27 cellular contexts compared by ENCODE assay signal in genomic region chr9:81980568-81980967, GRCh38. TPM values are rescaled to one million over a fixed set of nuclear protein-coding genes. Genes with fewer than 3 reads are reported as not detected.
DNase-seq lines count a peak whose midpoint lies in the region; ATAC-seq, FAIRE-seq and TF ChIP-seq lines count a peak whose summit lies in the region.
"Had no signal": no experiment of that assay in that cellular context is flagged by ENCODE, and none has a peak within 500 bp of the region (broad histone marks: within the 10 kb centered on the region; RNA-seq: fewer than 3 reads in every experiment).

No MANE protein-coding gene starts in this region.

- no peak for TF ChIP-seq POLR2A in IMR-90 (IDR thresholded peaks at IDR 0.05; ENCODE audit: low read depth, low read length)
- TF ChIP-seq POLR2A in esophagus squamous epithelium (IDR thresholded peaks at IDR 0.05) = no peak

- H3K27me3 ChIP-seq in IMR-90 (ENCODE audit: control insufficient read depth, insufficient read depth, low read length) (no peaks in the 10 kb centered on the region), astrocyte (ENCODE audit: insufficient read depth, low read length) (no peaks in the 10 kb centered on the region), esophagus squamous epithelium (no peaks in the 10 kb centered on the region)
- H3K27me3 ChIP-seq: BE2C had no signal

- no peaks in the 10 kb centered on the region for H3K79me2 ChIP-seq in astrocyte (ENCODE audit: insufficient read depth, low read length)

- intact Hi-C loops in IMR-90 (cut with micrococcal nuclease) = loop anchor here (5.0 kb wide), 1 partner anchor 477 kb away; no protein-coding TSS in a partner anchor
- intact Hi-C loops in esophagus squamous epithelium (cut with DNase I) = no loop called here

- H2BK20ac ChIP-seq in IMR-90 (ENCODE audit: low read depth, low read length) = no peak overlapping the region

- no peaks in the 10 kb centered on the region for H3K9me1 ChIP-seq in IMR-90 (ENCODE audit: insufficient read depth, low read length)

- H3K4me1 ChIP-seq in IMR-90 (ENCODE audit: control insufficient read depth, insufficient read depth, low read length) (peaks cover 1% of the 10 kb centered on the region; the same call in 1 of the 2 replicates), astrocyte (ENCODE audit: insufficient read depth, low read length) (no peaks in the 10 kb centered on the region), esophagus squamous epithelium (no peaks in the 10 kb centered on the region)
- H3K4me1 ChIP-seq: A549, BE2C had no signal

- H3K4me2 ChIP-seq in IMR-90 (ENCODE audit: low read depth, low read length) = no peak overlapping the region
- no peak overlapping the region for H3K4me2 ChIP-seq in astrocyte (ENCODE audit: low read length)
- H3K4me2 ChIP-seq: A549 had no signal

- H3K27me3 Mint-ChIP-seq in astrocyte (ENCODE audit: low read depth, unreplicated experiment) = peaks cover 4% of the 10 kb centered on the region

- no peak overlapping the region for H3K56ac ChIP-seq in IMR-90 (ENCODE audit: extremely low read depth, insufficient read depth, low read length)

- no peak for ATAC-seq in IMR-90 (ENCODE audit: low read depth)
- no peak for ATAC-seq in HG03159 (IDR thresholded peaks at IDR 0.05; ENCODE audit: unreplicated experiment)
- ATAC-seq: A549, HepG2, K562 had no signal

- CTCF ChIA-PET in IMR-90 (lab: Yijun Ruan, JAX) = no interaction called here

- H4K91ac ChIP-seq in IMR-90 (ENCODE audit: insufficient read depth, low read depth, low read length) = no peak overlapping the region

- H4K20me1 ChIP-seq in IMR-90 (ENCODE audit: insufficient read depth, low read length) = no peaks in the 10 kb centered on the region
- no peaks in the 10 kb centered on the region for H4K20me1 ChIP-seq in astrocyte (ENCODE audit: insufficient read depth, low read length)

- DNase-seq in GM03348 (ENCODE audit: low spot score) = peak; percentile 21
- peak; percentile 6 for DNase-seq in IMR-90
- peak; percentile 9 for DNase-seq in astrocyte (ENCODE audit: low read depth)
- DNase-seq in NCI-H82 treated with DMSO at 0.1 percent for 48 hours (lab: John Stamatoyannopoulos, UW; ENCODE audit: unreplicated experiment) = no peak
- no peak for DNase-seq in esophagus squamous epithelium (lab: John Stamatoyannopoulos, UW)
- DNase-seq in coronary artery (ENCODE audit: low spot score) = no peak
- DNase-seq: BE2C, Calu3, DND-41, MV-4-11, NCI-H1105, NCI-H1436 treated with DMSO at 0.1 percent for 48 hours, NCI-H187 treated with DMSO at 0.1 percent for 48 hours, NCI-H2171 treated with DMSO at 0.1 percent for 48 hours, NCI-H345, NCI-H510A treated with DMSO at 0.1 percent for 48 hours, NCI-H748 treated with DMSO at 0.1 percent for 48 hours had no signal

- no peak overlapping the region for H4K5ac ChIP-seq in IMR-90 (ENCODE audit: low read depth, low read length)

- no peak overlapping the region for H2BK15ac ChIP-seq in IMR-90 (ENCODE audit: low read depth, low read length)

- no peak overlapping the region for H3K4ac ChIP-seq in IMR-90 (ENCODE audit: low read depth, low read length)

- no peak overlapping the region for H3K18ac ChIP-seq in IMR-90 (ENCODE audit: low read depth, low read length)

- POLR2A ChIA-PET in IMR-90 (lab: Charles Lee; ENCODE audit: unreplicated experiment) = no interaction called here

- dilution Hi-C loops in IMR-90 (cut with HindIII; ENCODE audit: low sequenced_read_pairs, unreplicated experiment) = no loop called here

- no peak overlapping the region for H3K27ac Mint-ChIP-seq in astrocyte (ENCODE audit: unreplicated experiment)

- H2BK120ac ChIP-seq in IMR-90 (ENCODE audit: low read depth, low read length) = no peak overlapping the region

- H3K4me1 Mint-ChIP-seq in astrocyte (ENCODE audit: low read depth, unreplicated experiment) = peaks cover 5% of the 10 kb centered on the region

- H3K9me3 Mint-ChIP-seq in astrocyte (ENCODE audit: unreplicated experiment) = no peaks in the 10 kb centered on the region

- no peaks in the 10 kb centered on the region for H3K79me1 ChIP-seq in IMR-90 (ENCODE audit: low read depth in 1 of 2, low read length in 2 of 2)

- no TSS peak for BruUV-seq in IMR-90 (replicated peaks; lab: Mats Ljungman, UMichigan)

- TF ChIP-seq RAD21 in IMR-90 (IDR thresholded peaks at IDR 0.05; ENCODE audit: low read length) = no peak

- H2AK9ac ChIP-seq in IMR-90 (replicated peaks; ENCODE audit: low read depth, low read length, poor library complexity) = no peak overlapping the region

- H3K9me3 ChIP-seq in IMR-90 (ENCODE audit: control insufficient read depth, insufficient read depth, low read length) (no peaks in the 10 kb centered on the region), astrocyte (ENCODE audit: insufficient read depth, low read depth, low read length) (no peaks in the 10 kb centered on the region), esophagus squamous epithelium (peaks cover 0 to 5% (median 0%) of the 10 kb centered on the region in 3 donors)
- H3K9me3 ChIP-seq: A549, BE2C had no signal

- in situ Hi-C loops in IMR-90 (cut with MboI; ENCODE audit: low sequenced_read_pairs) = no loop called here

- no peaks in the 10 kb centered on the region for H3K36me3 Mint-ChIP-seq in astrocyte (ENCODE audit: low read depth, unreplicated experiment)

- no peak overlapping the region for H3K14ac ChIP-seq in IMR-90 (replicated peaks; ENCODE audit: low read depth, low read length)

- H2AFZ ChIP-seq in IMR-90 (replicated peaks; ENCODE audit: low read length, poor library complexity) = no peak overlapping the region
- H2AFZ ChIP-seq in astrocyte (ENCODE audit: low read depth, low read length) = no peak overlapping the region

- TF ChIP-seq CTCF in IMR-90 (conservative IDR thresholded peaks at IDR 0.05; ENCODE audit: low read depth, low read length) (no peak), astrocyte (IDR thresholded peaks at IDR 0.05; ENCODE audit: insufficient read depth, low read depth, low read length) (no peak), esophagus squamous epithelium (IDR thresholded peaks at IDR 0.05) (no peak), coronary artery (IDR thresholded peaks at IDR 0.05) (no peak)

- no peak overlapping the region for H3K4me3 Mint-ChIP-seq in astrocyte (ENCODE audit: unreplicated experiment)

- no peak overlapping the region for H3K27ac ChIP-seq in IMR-90 (ENCODE audit: insufficient read depth, low read length)
- H3K27ac ChIP-seq in astrocyte (ENCODE audit: low read depth, low read length) = no peak overlapping the region
- H3K27ac ChIP-seq in esophagus squamous epithelium = no peak overlapping the region
- H3K27ac ChIP-seq in coronary artery = no peak overlapping the region
- H3K27ac ChIP-seq: A549 had no signal

- no peak overlapping the region for H2AK5ac ChIP-seq in IMR-90 (ENCODE audit: low read depth, low read length)

- H3K4me3 ChIP-seq in IMR-90 (ENCODE audit: insufficient read depth, low read depth, low read length) (no peak overlapping the region), astrocyte (ENCODE audit: insufficient read depth, low read depth, low read length) (no peak overlapping the region), esophagus squamous epithelium (no peak overlapping the region), coronary artery (no peak overlapping the region)
- H3K4me3 ChIP-seq: A549, K562 had no signal

- H4K8ac ChIP-seq in IMR-90 (ENCODE audit: low read depth in 2 of 2, low read length in 2 of 2) = no peak overlapping the region

- no peak for FAIRE-seq in astrocyte (lab: Jason Lieb, UNC)
- FAIRE-seq: A549, HepG2, K562 had no signal

- H2BK5ac ChIP-seq in IMR-90 (ENCODE audit: low read depth, low read length, poor library complexity, severe bottlenecking) = no peak overlapping the region

- H3K36me3 ChIP-seq in IMR-90 (ENCODE audit: control insufficient read depth, insufficient read depth, low read length) (no peaks in the 10 kb centered on the region), astrocyte (ENCODE audit: insufficient read depth, low read length) (no peaks in the 10 kb centered on the region), esophagus squamous epithelium (no peaks in the 10 kb centered on the region)
- H3K36me3 ChIP-seq: BE2C had no signal

- H3K9ac ChIP-seq in IMR-90 (ENCODE audit: low read depth, low read length) = no peak overlapping the region
- no peak overlapping the region for H3K9ac ChIP-seq in astrocyte (ENCODE audit: low read length)

- no peak overlapping the region for H3K23ac ChIP-seq in IMR-90 (ENCODE audit: low read depth, low read length)

TF ChIP-seq in IMR-90, 13 proteins besides CTCF, POLR2A, EP300 and RAD21 (continues in another document):
- TF ChIP-seq MAFK (IDR thresholded peaks at IDR 0.05; ENCODE audit: low read depth, low read length) = no peak
- TF ChIP-seq MAZ (IDR thresholded peaks at IDR 0.05; ENCODE audit: borderline replicate concordance, low read depth, low read length) = no peak
- no peak for TF ChIP-seq MXI1 (IDR thresholded peaks at IDR 0.05; ENCODE audit: borderline replicate concordance, low read depth, low read length)
- no peak for TF ChIP-seq BHLHE40 (IDR thresholded peaks at IDR 0.05; ENCODE audit: low read depth, low read length)
- no peak for TF ChIP-seq FOS (IDR thresholded peaks at IDR 0.05; ENCODE audit: low read depth, low read length)
- TF ChIP-seq NFE2L2 (IDR thresholded peaks at IDR 0.05; ENCODE audit: low read depth, low read length) = no peak
- no peak for TF ChIP-seq SMC3 (IDR thresholded peaks at IDR 0.05; ENCODE audit: low read depth, low read length)
- no peak for TF ChIP-seq RFX5 (IDR thresholded peaks at IDR 0.05; ENCODE audit: low read depth, low read length)
- no peak for TF ChIP-seq CHD1 (IDR thresholded peaks at IDR 0.05; ENCODE audit: low read depth, low read length)
- TF ChIP-seq RCOR1 (IDR thresholded peaks at IDR 0.05; ENCODE audit: insufficient replicate concordance, low read length) = no peak

RNA-seq across cellular contexts. Expression of gene SPATA31D1, which starts 8.0 kb away (rescaled TPM):
- not detected in 2 replicates for total RNA-seq in IMR-90 (2012; rRNA removed)
- not detected in 2 replicates for polyA plus RNA-seq in IMR-90 (2012; rRNA removed)
- polyA plus RNA-seq in IMR-90 (2012; cell fraction: cytosol; rRNA removed) = not detected in 2 replicates
- polyA plus RNA-seq in IMR-90 (2012; cell fraction: nucleus; rRNA removed; ENCODE audit: low replicate concordance) = not detected in 2 replicates
- total RNA-seq in astrocyte = not detected in 2 replicates
- total RNA-seq in esophagus squamous epithelium = not detected
- total RNA-seq: Calu3; H4; HepG2; HT1080; K562; LHCN-M2; MCF 10A; SK-MEL-5; T-helper 1 cell treated with Interleukin-12 subunit alpha and Interleukin-12 subunit beta and Interleukin-4 antibody, amounts not matched to agents 30 ng/mL and 1 ng/mL, for 36 hours had no signal
- polyA plus RNA-seq: A549, HepG2, K562 had no signal

RNA-seq across cellular contexts. Expression of gene SPATA31D3, which starts 37.3 kb away (rescaled TPM):
- total RNA-seq in IMR-90 (2012; rRNA removed) (not detected in 2 replicates), astrocyte (not detected in 2 replicates), esophagus squamous epithelium (not detected)
- polyA plus RNA-seq in IMR-90 (2012; rRNA removed) = not detected in 2 replicates
- polyA plus RNA-seq in IMR-90 (2012; cell fraction: cytosol; rRNA removed) = not detected in 2 replicates
- polyA plus RNA-seq in IMR-90 (2012; cell fraction: nucleus; rRNA removed; ENCODE audit: low replicate concordance) = not detected in 2 replicates
- total RNA-seq: Calu3; H4; HepG2; HT1080; K562; LHCN-M2; MCF 10A; SK-MEL-5; T-helper 1 cell treated with Interleukin-12 subunit alpha and Interleukin-12 subunit beta and Interleukin-4 antibody, amounts not matched to agents 30 ng/mL and 1 ng/mL, for 36 hours had no signal
- polyA plus RNA-seq: A549, HepG2, K562 had no signal

RNA-seq across cellular contexts. Expression of gene SPATA31D4, which starts 52.3 kb away (rescaled TPM):
- total RNA-seq in IMR-90 (2012; rRNA removed) (not detected in 2 replicates), astrocyte (not detected in 2 replicates), esophagus squamous epithelium (not detected)
- polyA plus RNA-seq in IMR-90 (2012; rRNA removed) = not detected in 2 replicates
- not detected in 2 replicates for polyA plus RNA-seq in IMR-90 (2012; cell fraction: cytosol; rRNA removed)
- polyA plus RNA-seq in IMR-90 (2012; cell fraction: nucleus; rRNA removed; ENCODE audit: low replicate concordance) = not detected in 2 replicates
- total RNA-seq: Calu3; H4; HepG2; HT1080; K562; LHCN-M2; MCF 10A; SK-MEL-5; T-helper 1 cell treated with Interleukin-12 subunit alpha and Interleukin-12 subunit beta and Interleukin-4 antibody, amounts not matched to agents 30 ng/mL and 1 ng/mL, for 36 hours had no signal
- polyA plus RNA-seq: A549, HepG2, K562 had no signal

Comparison
In these comparisons a context has a peak if more than half of its experiments do, and no peak if none do; other contexts are left out.
1. DNase-seq: peak in GM03348 (single experiment), IMR-90 (single experiment) and astrocyte (single experiment); none in NCI-H82 treated with DMSO at 0.1 percent for 48 hours (single experiment), esophagus squamous epithelium (single experiment) and coronary artery (single experiment).